Comparison of ENCODE assay signal across 32 cellular contexts in genomic region chr2:104597942-104598341, GRCh38.
"Had no signal": no experiment of that assay in that cellular context is flagged by ENCODE, and none has a peak within 500 bp of the region (broad histone marks: within the 10 kb centered on the region; RNA-seq: fewer than 3 reads in every experiment).

No MANE protein-coding gene starts in this region.

- FAIRE-seq: astrocyte, colon had no signal

- H3K27me3 ChIP-seq: esophagus squamous epithelium, gastroesophageal sphincter, heart right ventricle, hepatocyte had no signal

- H3K36me3 Mint-ChIP-seq: activated naive CD8-positive, alpha-beta T cell had no signal

- H3K4me1 ChIP-seq: esophagus squamous epithelium, gastroesophageal sphincter, heart right ventricle had no signal

- ATAC-seq: activated T-cell treated with anti-CD3 and anti-CD28 coated beads, Interleukin-2, amount 50 U/mL, for 4 hours; activated T-helper 17 cell treated with anti-CD3 and anti-CD28 coated beads, Interleukin-2, amount 50 U/mL, for 72 hours; effector memory CD8-positive, alpha-beta T cell; gastroesophageal sphincter; heart right ventricle; T-helper 17 cell had no signal

- H3K27ac Mint-ChIP-seq: activated CD4-positive, alpha-beta memory T cell treated with anti-CD3 and anti-CD28 coated beads, Interleukin-2, amount 10 ng/mL, durations not matched to agents 7 days and 5 days; activated CD4-positive, alpha-beta T cell treated with anti-CD3 and anti-CD28 coated beads, Interleukin-2, amount 10 ng/mL, durations not matched to agents 7 days and 5 days; activated naive CD8-positive, alpha-beta T cell; activated T-helper 17 cell treated with anti-CD3 and anti-CD28 coated beads, Interleukin-2, amount 50 U/mL, for 72 hours; brain; effector memory CD8-positive, alpha-beta T cell; T-helper 17 cell; T-helper 2 cell treated with Interferon-gamma antibody and Interleukin-4, amounts not matched to agents 5 μg/mL and 100 μg/mL, for 36 hours had no signal

- H3K4me1 Mint-ChIP-seq: activated CD4-positive, alpha-beta memory T cell treated with anti-CD3 and anti-CD28 coated beads, Interleukin-2, amount 10 ng/mL, durations not matched to agents 7 days and 5 days; activated CD4-positive, alpha-beta T cell treated with anti-CD3 and anti-CD28 coated beads, Interleukin-2, amount 10 ng/mL, durations not matched to agents 7 days and 5 days; activated T-helper 17 cell treated with anti-CD3 and anti-CD28 coated beads, Interleukin-2, amount 50 U/mL, for 72 hours; brain; T-helper 17 cell had no signal

- H3K79me2 ChIP-seq: hepatocyte had no signal

- H3K36me3 ChIP-seq: esophagus squamous epithelium, gastroesophageal sphincter, heart right ventricle had no signal

- H3K27ac ChIP-seq: esophagus squamous epithelium, gastroesophageal sphincter, heart right ventricle, hepatocyte had no signal

- H2AFZ ChIP-seq: hepatocyte had no signal

- H3K9me3 Mint-ChIP-seq: activated T-helper 17 cell treated with anti-CD3 and anti-CD28 coated beads, Interleukin-2, amount 50 U/mL, for 72 hours; T-helper 2 cell treated with Interferon-gamma antibody and Interleukin-4, amounts not matched to agents 5 μg/mL and 100 μg/mL, for 36 hours had no signal

- H3K27me3 Mint-ChIP-seq: activated CD4-positive, alpha-beta memory T cell treated with anti-CD3 and anti-CD28 coated beads, Interleukin-2, amount 10 ng/mL, durations not matched to agents 7 days and 5 days; activated CD4-positive, alpha-beta T cell treated with anti-CD3 and anti-CD28 coated beads, Interleukin-2, amount 10 ng/mL, durations not matched to agents 7 days and 5 days; activated T-helper 17 cell treated with anti-CD3 and anti-CD28 coated beads, Interleukin-2, amount 50 U/mL, for 72 hours; brain; effector memory CD8-positive, alpha-beta T cell; T-helper 17 cell had no signal

- H3K4me3 Mint-ChIP-seq: activated CD4-positive, alpha-beta memory T cell treated with anti-CD3 and anti-CD28 coated beads, Interleukin-2, amount 10 ng/mL, durations not matched to agents 7 days and 5 days; activated CD4-positive, alpha-beta T cell treated with anti-CD3 and anti-CD28 coated beads, Interleukin-2, amount 10 ng/mL, durations not matched to agents 7 days and 5 days; activated naive CD8-positive, alpha-beta T cell; activated T-cell treated with anti-CD3 and anti-CD28 coated beads, Interleukin-2, amount 50 U/mL, for 4 hours; activated T-helper 17 cell treated with anti-CD3 and anti-CD28 coated beads, Interleukin-2, amount 50 U/mL, for 72 hours; brain; effector memory CD8-positive, alpha-beta T cell; T-helper 17 cell; T-helper 2 cell treated with Interferon-gamma antibody and Interleukin-4, amounts not matched to agents 5 μg/mL and 100 μg/mL, for 36 hours had no signal

- H3K4me3 ChIP-seq: esophagus squamous epithelium, gastroesophageal sphincter, heart right ventricle, hepatocyte had no signal

- DNase-seq: activated CD4-positive, alpha-beta memory T cell treated with anti-CD3 and anti-CD28 coated beads, Interleukin-2, amount 10 ng/mL, durations not matched to agents 7 days and 5 days; activated CD4-positive, alpha-beta T cell treated with anti-CD3 and anti-CD28 coated beads for 1 hour; activated CD4-positive, alpha-beta T cell treated with anti-CD3 and anti-CD28 coated beads for 4 hours; activated CD4-positive, alpha-beta T cell treated with anti-CD3 and anti-CD28 coated beads, Interleukin-2, amount 10 ng/mL, durations not matched to agents 7 days and 5 days; activated CD4-positive, alpha-beta T cell treated with anti-CD3 and anti-CD28 coated beads, Interleukin-2, amount 50 U/mL, for 4 hours; activated effector memory CD4-positive, alpha-beta T cell treated with Interleukin-2 at 50 U/mL for 16 hours; activated gamma-delta T cell treated with Interleukin-2 at 50 U/mL for 16 hours; activated naive CD4-positive, alpha-beta T cell treated with anti-CD3 and anti-CD28 coated beads, Interleukin-2, amount 50 U/mL, for 16 hours; activated naive CD4-positive, alpha-beta T cell treated with Interleukin-2 at 50 U/mL for 16 hours; activated T-cell treated with anti-CD3 and anti-CD28 coated beads, Interleukin-2, amount 50 U/mL, for 4 hours; amniotic stem cell; anterior cingulate cortex; caudate nucleus; cortex of kidney; dermis blood vessel endothelial cell; effector CD4-positive, alpha-beta T cell; effector memory CD8-positive, alpha-beta T cell; erythroblast; esophagus squamous epithelium; foreskin melanocyte; heart right ventricle; T-helper 1 cell; T-helper 17 cell; T1000 had no signal

- H3K4me2 ChIP-seq: hepatocyte had no signal
